19 cellular contexts compared by ENCODE assay signal in the genomic region with DNA sequence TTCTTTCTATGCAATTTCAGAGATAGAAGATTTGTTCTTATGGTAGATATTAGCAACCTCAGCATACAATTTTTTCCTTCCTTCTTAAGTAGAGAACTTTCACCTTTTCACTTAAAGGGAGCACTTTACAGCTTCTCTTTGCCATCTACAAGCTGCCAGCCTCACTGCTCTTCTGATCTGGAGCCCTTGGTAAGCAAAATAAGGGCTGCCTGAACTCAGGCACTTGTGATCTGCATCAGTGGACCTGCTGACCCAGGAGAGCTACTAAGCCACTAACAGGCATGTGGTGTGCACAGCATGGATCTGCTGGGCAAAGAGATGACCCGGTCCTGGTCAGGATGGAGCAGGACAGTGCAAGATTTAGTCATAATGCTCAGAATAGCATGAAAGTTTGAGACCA.
"Had no signal": no experiment of that assay in that cellular context is flagged by ENCODE, and none has a peak within 500 bp of the region (broad histone marks: within the 10 kb centered on the region; RNA-seq: fewer than 3 reads in every experiment).

No MANE protein-coding gene starts in this region.

- H3K4me1 ChIP-seq: foreskin keratinocyte, sigmoid colon, tibial artery, upper lobe of left lung, uterus had no signal

- H3K27ac ChIP-seq: foreskin keratinocyte, hepatocyte, ovary, right atrium auricular region, sigmoid colon, skin epidermis, tibial artery, upper lobe of left lung, uterus had no signal

- H3K4me2 ChIP-seq: hepatocyte had no signal

- DNase-seq: effector memory CD8-positive, alpha-beta T cell; erythroblast; foreskin keratinocyte; kidney; left colon; left ventricle myocardium superior; mesenchymal stem cell; midbrain; ovary; sigmoid colon; stimulated activated CD4-positive, alpha-beta T cell treated with anti-CD3 and anti-CD28 coated beads, Interleukin-12 subunit alpha, Interleukin-12 subunit beta, amount 100 ng/mL, for 4 hours; stimulated activated naive CD4-positive, alpha-beta T cell; upper lobe of left lung; uterus had no signal

- H3K4me3 ChIP-seq: hepatocyte, lung, ovary, right atrium auricular region, sigmoid colon, skin epidermis, tibial artery, upper lobe of left lung, uterus had no signal

- H2AFZ ChIP-seq: hepatocyte had no signal

- H3K9me3 ChIP-seq: ovary, right atrium auricular region, sigmoid colon, tibial artery, upper lobe of left lung, uterus had no signal

- H3K36me3 ChIP-seq: ovary, right atrium auricular region, sigmoid colon, tibial artery, upper lobe of left lung, uterus had no signal

- H3K79me2 ChIP-seq: hepatocyte had no signal

- H3K27me3 ChIP-seq: foreskin keratinocyte, hepatocyte, ovary, right atrium auricular region had no signal
